Comparison of ENCODE assay signal across 1 cellular context in the genomic region with DNA sequence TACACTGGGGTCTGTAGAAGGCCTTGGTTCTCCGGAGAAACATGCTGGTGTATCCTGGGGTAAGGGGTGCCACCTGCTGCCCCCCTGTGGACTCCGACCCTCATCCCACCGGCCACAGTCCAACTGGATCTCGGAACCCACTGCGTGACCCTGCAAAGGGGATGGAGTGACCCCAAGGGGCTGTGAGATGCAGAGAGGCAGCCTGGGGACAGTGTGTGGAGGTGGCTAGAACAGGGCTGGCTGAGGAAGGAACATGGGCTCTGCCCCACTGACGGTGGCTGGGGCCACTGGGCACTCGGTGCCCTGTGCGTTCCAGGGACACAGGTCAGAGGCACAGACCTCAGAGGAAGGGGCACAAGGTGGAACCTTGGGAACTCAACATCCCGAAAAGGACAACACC.
TF ChIP-seq lines count a peak whose summit lies in the region.

No MANE protein-coding gene starts in this region.

TF ChIP-seq in HCT116, 20 proteins besides CTCF, POLR2A, EP300 and RAD21 (continued from another document):
- TF ChIP-seq REST (IDR thresholded peaks at IDR 0.05; ENCODE audit: low read depth), result no peak
- no peak for TF ChIP-seq EZH2phosphoT487 (IDR thresholded peaks at IDR 0.05; ENCODE audit: borderline replicate concordance)
- TF ChIP-seq CBX3 (IDR thresholded peaks at IDR 0.05; ENCODE audit: low read depth), result no peak
- no peak for TF ChIP-seq ZBTB33 (IDR thresholded peaks at IDR 0.05; ENCODE audit: extremely low read depth, insufficient replicate concordance, low read length)
- TF ChIP-seq CEBPB (IDR thresholded peaks at IDR 0.05; ENCODE audit: low read depth), result no peak
- TF ChIP-seq, protein P1, sequence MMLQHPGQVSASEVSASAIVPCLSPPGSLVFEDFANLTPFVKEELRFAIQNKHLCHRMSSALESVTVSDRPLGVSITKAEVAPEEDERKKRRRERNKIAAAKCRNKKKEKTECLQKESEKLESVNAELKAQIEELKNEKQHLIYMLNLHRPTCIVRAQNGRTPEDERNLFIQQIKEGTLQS (IDR thresholded peaks at IDR 0.05), result no peak
- no peak for TF ChIP-seq POLR2AphosphoS5 (IDR thresholded peaks at IDR 0.05; ENCODE audit: low read depth, low read length)
- TF ChIP-seq EGR1 (IDR thresholded peaks at IDR 0.05; ENCODE audit: low read depth), result no peak
- TF ChIP-seq ZNF274 (IDR thresholded peaks at IDR 0.05; ENCODE audit: low read depth, low read length), result no peak
- TF ChIP-seq MAX (IDR thresholded peaks at IDR 0.05), result no peak
- no peak for TF ChIP-seq SP1 (IDR thresholded peaks at IDR 0.05; ENCODE audit: low read depth)
